In the genomic region with DNA sequence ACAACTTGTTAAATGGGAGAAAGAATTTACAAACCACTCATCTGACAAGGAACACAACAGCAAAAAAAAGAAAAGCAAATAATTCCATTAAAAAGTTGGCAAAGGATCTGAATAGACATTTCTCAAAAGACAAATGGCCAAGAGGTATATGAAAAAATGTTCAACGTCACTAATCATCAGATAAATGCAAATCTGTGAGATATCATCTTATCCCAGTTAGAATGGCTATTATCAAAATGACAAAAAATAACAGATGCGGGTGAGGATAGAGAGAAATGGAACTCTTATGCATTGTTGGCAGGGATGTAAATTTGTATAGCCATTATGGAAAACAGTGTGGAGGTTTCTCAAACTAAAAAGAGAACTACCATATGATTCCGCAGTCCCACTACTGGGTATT, we compare ENCODE assay signal across 2 cellular contexts.
TF ChIP-seq lines count a peak whose summit lies in the region.

No MANE protein-coding gene starts in this region.

TF ChIP-seq in SK-N-SH, 30 proteins besides CTCF, POLR2A, EP300 and RAD21 (continued from another document):
- peak; percentile 60 for TF ChIP-seq GATA2 (CRISPR knock-in tag; IDR thresholded peaks at IDR 0.05)
- TF ChIP-seq TCF12 (IDR thresholded peaks at IDR 0.05), result peak; percentile 42
- peak; percentile 55; the same call in 1 of the 2 replicates for TF ChIP-seq RCOR1 (IDR thresholded peaks at IDR 0.05; ENCODE audit: low read length)

TF ChIP-seq in SK-N-SH treated with all-trans-retinoic acid at 6 μM for 48 hours, 23 proteins besides CTCF, POLR2A, EP300 and RAD21 (continued from another document):
- TF ChIP-seq, protein P1, sequence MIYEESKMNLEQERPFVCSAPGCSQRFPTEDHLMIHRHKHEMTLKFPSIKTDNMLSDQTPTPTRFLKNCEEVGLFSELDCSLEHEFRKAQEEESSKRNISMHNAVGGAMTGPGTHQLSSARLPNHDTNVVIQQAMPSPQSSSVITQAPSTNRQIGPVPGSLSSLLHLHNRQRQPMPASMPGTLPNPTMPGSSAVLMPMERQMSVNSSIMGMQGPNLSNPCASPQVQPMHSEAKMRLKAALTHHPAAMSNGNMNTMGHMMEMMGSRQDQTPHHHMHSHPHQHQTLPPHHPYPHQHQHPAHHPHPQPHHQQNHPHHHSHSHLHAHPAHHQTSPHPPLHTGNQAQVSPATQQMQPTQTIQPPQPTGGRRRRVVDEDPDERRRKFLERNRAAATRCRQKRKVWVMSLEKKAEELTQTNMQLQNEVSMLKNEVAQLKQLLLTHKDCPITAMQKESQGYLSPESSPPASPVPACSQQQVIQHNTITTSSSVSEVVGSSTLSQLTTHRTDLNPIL (CRISPR knock-in tag; IDR thresholded peaks at IDR 0.05; ENCODE audit: low read depth), result peak; percentile 74; the same call in 1 of the 2 replicates
- no peak for TF ChIP-seq OSR1 (CRISPR knock-in tag; IDR thresholded peaks at IDR 0.05)
- no peak for TF ChIP-seq RARB (CRISPR knock-in tag; IDR thresholded peaks at IDR 0.05)
- peak; percentile 77; the same call in 1 of the 2 replicates for TF ChIP-seq ZNF565 (CRISPR knock-in tag; conservative IDR thresholded peaks at IDR 0.05; ENCODE audit: low read depth)
- peak; percentile 95 for TF ChIP-seq ISL1 (CRISPR knock-in tag; IDR thresholded peaks at IDR 0.05)
- TF ChIP-seq ZC3H10 (CRISPR knock-in tag; IDR thresholded peaks at IDR 0.05), result no peak
- TF ChIP-seq TCF4 (CRISPR knock-in tag; IDR thresholded peaks at IDR 0.05; ENCODE audit: borderline replicate concordance), result peak; percentile 89
- TF ChIP-seq PPARA (CRISPR knock-in tag; IDR thresholded peaks at IDR 0.05; ENCODE audit: borderline replicate concordance), result no peak
- no peak for TF ChIP-seq TOX (CRISPR knock-in tag; IDR thresholded peaks at IDR 0.05; ENCODE audit: borderline replicate concordance)
- no peak for TF ChIP-seq ESRRG (CRISPR knock-in tag; IDR thresholded peaks at IDR 0.05)
- no peak for TF ChIP-seq ZFP30 (CRISPR knock-in tag; IDR thresholded peaks at IDR 0.05)
- TF ChIP-seq BACH2 (CRISPR knock-in tag; IDR thresholded peaks at IDR 0.05; ENCODE audit: borderline replicate concordance), result no peak
- TF ChIP-seq ZFP3 (CRISPR knock-in tag; IDR thresholded peaks at IDR 0.05), result no peak
- 0 out of 2 replicates have a peak, but pooled peaks have one; percentile 60 for TF ChIP-seq GLIS3 (CRISPR knock-in tag; IDR thresholded peaks at IDR 0.05)
- TF ChIP-seq SNAI2 (CRISPR knock-in tag; IDR thresholded peaks at IDR 0.05), result no peak
- TF ChIP-seq, protein P2, sequence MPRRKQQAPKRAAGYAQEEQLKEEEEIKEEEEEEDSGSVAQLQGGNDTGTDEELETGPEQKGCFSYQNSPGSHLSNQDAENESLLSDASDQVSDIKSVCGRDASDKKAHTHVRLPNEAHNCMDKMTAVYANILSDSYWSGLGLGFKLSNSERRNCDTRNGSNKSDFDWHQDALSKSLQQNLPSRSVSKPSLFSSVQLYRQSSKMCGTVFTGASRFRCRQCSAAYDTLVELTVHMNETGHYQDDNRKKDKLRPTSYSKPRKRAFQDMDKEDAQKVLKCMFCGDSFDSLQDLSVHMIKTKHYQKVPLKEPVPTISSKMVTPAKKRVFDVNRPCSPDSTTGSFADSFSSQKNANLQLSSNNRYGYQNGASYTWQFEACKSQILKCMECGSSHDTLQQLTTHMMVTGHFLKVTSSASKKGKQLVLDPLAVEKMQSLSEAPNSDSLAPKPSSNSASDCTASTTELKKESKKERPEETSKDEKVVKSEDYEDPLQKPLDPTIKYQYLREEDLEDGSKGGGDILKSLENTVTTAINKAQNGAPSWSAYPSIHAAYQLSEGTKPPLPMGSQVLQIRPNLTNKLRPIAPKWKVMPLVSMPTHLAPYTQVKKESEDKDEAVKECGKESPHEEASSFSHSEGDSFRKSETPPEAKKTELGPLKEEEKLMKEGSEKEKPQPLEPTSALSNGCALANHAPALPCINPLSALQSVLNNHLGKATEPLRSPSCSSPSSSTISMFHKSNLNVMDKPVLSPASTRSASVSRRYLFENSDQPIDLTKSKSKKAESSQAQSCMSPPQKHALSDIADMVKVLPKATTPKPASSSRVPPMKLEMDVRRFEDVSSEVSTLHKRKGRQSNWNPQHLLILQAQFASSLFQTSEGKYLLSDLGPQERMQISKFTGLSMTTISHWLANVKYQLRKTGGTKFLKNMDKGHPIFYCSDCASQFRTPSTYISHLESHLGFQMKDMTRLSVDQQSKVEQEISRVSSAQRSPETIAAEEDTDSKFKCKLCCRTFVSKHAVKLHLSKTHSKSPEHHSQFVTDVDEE (CRISPR knock-in tag; IDR thresholded peaks at IDR 0.05), result peak; percentile 85
- TF ChIP-seq CSDC2 (CRISPR knock-in tag; IDR thresholded peaks at IDR 0.05), result no peak
- TF ChIP-seq, protein P3, sequence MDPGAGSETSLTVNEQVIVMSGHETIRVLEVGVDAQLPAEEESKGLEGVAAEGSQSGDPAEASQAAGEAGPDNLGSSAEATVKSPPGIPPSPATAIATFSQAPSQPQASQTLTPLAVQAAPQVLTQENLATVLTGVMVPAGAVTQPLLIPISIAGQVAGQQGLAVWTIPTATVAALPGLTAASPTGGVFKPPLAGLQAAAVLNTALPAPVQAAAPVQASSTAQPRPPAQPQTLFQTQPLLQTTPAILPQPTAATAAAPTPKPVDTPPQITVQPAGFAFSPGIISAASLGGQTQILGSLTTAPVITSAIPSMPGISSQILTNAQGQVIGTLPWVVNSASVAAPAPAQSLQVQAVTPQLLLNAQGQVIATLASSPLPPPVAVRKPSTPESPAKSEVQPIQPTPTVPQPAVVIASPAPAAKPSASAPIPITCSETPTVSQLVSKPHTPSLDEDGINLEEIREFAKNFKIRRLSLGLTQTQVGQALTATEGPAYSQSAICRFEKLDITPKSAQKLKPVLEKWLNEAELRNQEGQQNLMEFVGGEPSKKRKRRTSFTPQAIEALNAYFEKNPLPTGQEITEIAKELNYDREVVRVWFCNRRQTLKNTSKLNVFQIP (CRISPR knock-in tag; IDR thresholded peaks at IDR 0.05; ENCODE audit: borderline replicate concordance, low read depth), result no peak
- TF ChIP-seq, protein P4, sequence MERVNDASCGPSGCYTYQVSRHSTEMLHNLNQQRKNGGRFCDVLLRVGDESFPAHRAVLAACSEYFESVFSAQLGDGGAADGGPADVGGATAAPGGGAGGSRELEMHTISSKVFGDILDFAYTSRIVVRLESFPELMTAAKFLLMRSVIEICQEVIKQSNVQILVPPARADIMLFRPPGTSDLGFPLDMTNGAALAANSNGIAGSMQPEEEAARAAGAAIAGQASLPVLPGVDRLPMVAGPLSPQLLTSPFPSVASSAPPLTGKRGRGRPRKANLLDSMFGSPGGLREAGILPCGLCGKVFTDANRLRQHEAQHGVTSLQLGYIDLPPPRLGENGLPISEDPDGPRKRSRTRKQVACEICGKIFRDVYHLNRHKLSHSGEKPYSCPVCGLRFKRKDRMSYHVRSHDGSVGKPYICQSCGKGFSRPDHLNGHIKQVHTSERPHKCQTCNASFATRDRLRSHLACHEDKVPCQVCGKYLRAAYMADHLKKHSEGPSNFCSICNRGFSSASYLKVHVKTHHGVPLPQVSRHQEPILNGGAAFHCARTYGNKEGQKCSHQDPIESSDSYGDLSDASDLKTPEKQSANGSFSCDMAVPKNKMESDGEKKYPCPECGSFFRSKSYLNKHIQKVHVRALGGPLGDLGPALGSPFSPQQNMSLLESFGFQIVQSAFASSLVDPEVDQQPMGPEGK (CRISPR knock-in tag; IDR thresholded peaks at IDR 0.05; ENCODE audit: borderline replicate concordance), result no peak
- TF ChIP-seq, protein P5, sequence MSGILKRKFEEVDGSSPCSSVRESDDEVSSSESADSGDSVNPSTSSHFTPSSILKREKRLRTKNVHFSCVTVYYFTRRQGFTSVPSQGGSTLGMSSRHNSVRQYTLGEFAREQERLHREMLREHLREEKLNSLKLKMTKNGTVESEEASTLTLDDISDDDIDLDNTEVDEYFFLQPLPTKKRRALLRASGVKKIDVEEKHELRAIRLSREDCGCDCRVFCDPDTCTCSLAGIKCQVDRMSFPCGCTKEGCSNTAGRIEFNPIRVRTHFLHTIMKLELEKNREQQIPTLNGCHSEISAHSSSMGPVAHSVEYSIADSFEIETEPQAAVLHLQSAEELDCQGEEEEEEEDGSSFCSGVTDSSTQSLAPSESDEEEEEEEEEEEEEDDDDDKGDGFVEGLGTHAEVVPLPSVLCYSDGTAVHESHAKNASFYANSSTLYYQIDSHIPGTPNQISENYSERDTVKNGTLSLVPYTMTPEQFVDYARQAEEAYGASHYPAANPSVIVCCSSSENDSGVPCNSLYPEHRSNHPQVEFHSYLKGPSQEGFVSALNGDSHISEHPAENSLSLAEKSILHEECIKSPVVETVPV (CRISPR knock-in tag; IDR thresholded peaks at IDR 0.05), result 0 out of 2 replicates have a peak, but pooled peaks have one; percentile 44
- no peak for TF ChIP-seq ARNTL (CRISPR knock-in tag; IDR thresholded peaks at IDR 0.05; ENCODE audit: borderline replicate concordance, low read depth)
- no peak for TF ChIP-seq ZNF8 (CRISPR knock-in tag; IDR thresholded peaks at IDR 0.05)
